15 cellular contexts compared by ENCODE assay signal in the genomic region with DNA sequence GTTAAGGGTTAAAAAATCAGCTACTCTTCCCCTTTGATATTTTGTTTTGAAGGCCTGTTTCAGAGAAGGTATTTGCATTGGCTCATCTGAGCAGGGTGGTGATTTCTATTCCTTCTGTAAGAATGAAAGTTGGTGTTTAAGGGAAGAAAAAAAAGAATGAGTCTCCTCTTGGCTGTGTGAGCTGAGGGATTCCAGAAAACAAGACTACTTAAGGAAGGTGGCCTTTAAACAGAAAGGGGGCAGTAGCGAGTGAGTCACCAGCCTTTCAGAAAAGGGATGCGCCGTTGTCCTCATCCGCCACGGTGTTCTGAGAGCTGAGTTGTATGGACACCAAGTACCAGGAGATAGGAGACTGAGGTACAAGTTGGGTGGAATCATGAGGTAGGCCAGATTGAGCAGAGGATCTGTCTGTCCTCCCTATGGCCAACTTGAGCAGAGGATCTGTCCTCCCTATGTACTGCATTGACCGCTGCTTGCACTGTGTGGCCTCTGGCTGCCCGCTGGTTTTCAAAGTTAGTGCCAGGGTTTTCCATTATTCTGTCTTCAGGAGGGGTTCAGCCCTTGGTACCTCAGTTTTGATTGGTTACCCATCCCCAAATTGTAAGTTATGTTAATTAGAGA. TPM values are rescaled to one million over a fixed set of nuclear protein-coding genes. Genes with fewer than 3 reads are reported as not detected.
DNase-seq lines count a peak whose midpoint lies in the region; ATAC-seq and TF ChIP-seq lines count a peak whose summit lies in the region.
"Had no signal": no experiment of that assay in that cellular context is flagged by ENCODE, and none has a peak within 500 bp of the region (broad histone marks: within the 10 kb centered on the region; RNA-seq: fewer than 3 reads in every experiment).

No MANE protein-coding gene starts in this region.

- H3K4me1 ChIP-seq in RWPE2 (ENCODE audit: insufficient read depth, poor library complexity, severe bottlenecking) (peaks cover 1% of the 10 kb centered on the region), thyroid gland (peaks cover 18 to 23% of the 10 kb centered on the region in 2 donors)
- H3K4me1 ChIP-seq: colonic mucosa, left ventricle myocardium inferior, parathyroid adenoma had no signal

- 92 to 95% methylated on average over 7 of the region's 7 CpGs for WGBS in thyroid gland, 2 donors

- ATAC-seq in RWPE2 (ENCODE audit: low read depth), result no peak
- no peak for ATAC-seq in GM21786 (IDR thresholded peaks at IDR 0.05; ENCODE audit: unreplicated experiment)

- 0 out of 2 replicates have a peak, but pooled peaks cover 5% of the 10 kb centered on the region for H3K36me3 ChIP-seq in RWPE2 (ENCODE audit: low read depth)
- no peaks in the 10 kb centered on the region for H3K36me3 ChIP-seq in thyroid gland
- H3K36me3 ChIP-seq: colonic mucosa, gastrocnemius medialis, left ventricle myocardium inferior had no signal

- intact Hi-C loops in thyroid gland (cut with DNase I), result no loop called here

- H3K27me3 Mint-ChIP-seq in activated naive CD4-positive, alpha-beta T cell treated with anti-CD3 and anti-CD28 coated beads, Interleukin-2, amount 10 ng/mL, durations not matched to agents 7 days and 5 days, result no peaks in the 10 kb centered on the region

- no peaks in the 10 kb centered on the region for H3K27me3 ChIP-seq in RWPE2 (ENCODE audit: insufficient read depth, poor library complexity, severe bottlenecking)
- H3K27me3 ChIP-seq in thyroid gland, result no peaks in the 10 kb centered on the region
- H3K27me3 ChIP-seq: colonic mucosa, gastrocnemius medialis had no signal

- peaks cover 64% of the 10 kb centered on the region for H3K36me3 Mint-ChIP-seq in activated naive CD4-positive, alpha-beta T cell treated with anti-CD3 and anti-CD28 coated beads, Interleukin-2, amount 10 ng/mL, durations not matched to agents 7 days and 5 days

- no peak overlapping the region for H3K27ac ChIP-seq in RWPE2 (ENCODE audit: poor library complexity, severe bottlenecking)
- peak overlapping the region; percentile 47 to 66 (median 57) for H3K27ac ChIP-seq in thyroid gland
- H3K27ac ChIP-seq: colonic mucosa, left ventricle myocardium inferior, parathyroid adenoma had no signal

- CTCF ChIA-PET in activated naive CD4-positive, alpha-beta T cell treated with anti-CD3 and anti-CD28 coated beads, Interleukin-2, amount 10 ng/mL, durations not matched to agents 7 days and 5 days (lab: Charles Lee), result interaction anchor here (0.6 to 1.8 kb wide), 4 partner anchors 16 to 122 kb away, joined by 3 to 6 read pairs (median 4); no protein-coding TSS in a partner anchor

- in situ Hi-C loops in KBM-7 (cut with MboI; ENCODE audit: low pct_unique_long_range_greater_than_20kb, low sequenced_read_pairs), result no loop called here

- no peaks in the 10 kb centered on the region for H3K9me3 ChIP-seq in RWPE2 (ENCODE audit: severe bottlenecking)
- no peaks in the 10 kb centered on the region for H3K9me3 ChIP-seq in thyroid gland
- H3K9me3 ChIP-seq: colonic mucosa, gastrocnemius medialis, left ventricle myocardium inferior had no signal

- H3K27ac Mint-ChIP-seq in activated naive CD4-positive, alpha-beta T cell treated with anti-CD3 and anti-CD28 coated beads, Interleukin-2, amount 10 ng/mL, durations not matched to agents 7 days and 5 days, result peak overlapping the region; percentile 20

- no peak overlapping the region for H3K4me3 Mint-ChIP-seq in activated naive CD4-positive, alpha-beta T cell treated with anti-CD3 and anti-CD28 coated beads, Interleukin-2, amount 10 ng/mL, durations not matched to agents 7 days and 5 days

- peak; percentile 2 for TF ChIP-seq CTCF in RWPE2 (IDR thresholded peaks at IDR 0.05; ENCODE audit: poor library complexity, severe bottlenecking)
- TF ChIP-seq CTCF in epithelial cell of proximal tubule (conservative IDR thresholded peaks at IDR 0.05; ENCODE audit: low read depth, low read length), result peak; percentile 38
- TF ChIP-seq CTCF in thyroid gland (IDR thresholded peaks at IDR 0.05), result peak in 1 of 6 experiments; percentile 9

- peaks cover 88% of the 10 kb centered on the region for H3K4me1 Mint-ChIP-seq in activated naive CD4-positive, alpha-beta T cell treated with anti-CD3 and anti-CD28 coated beads, Interleukin-2, amount 10 ng/mL, durations not matched to agents 7 days and 5 days

- no peak overlapping the region for H3K4me3 ChIP-seq in RWPE2 (ENCODE audit: severe bottlenecking)
- H3K4me3 ChIP-seq in epithelial cell of proximal tubule (ENCODE audit: low read depth, low read length), result no peak overlapping the region
- H3K4me3 ChIP-seq in thyroid gland (replicated peaks in 1 of 3), result no peak overlapping the region
- H3K4me3 ChIP-seq: colonic mucosa, gastrocnemius medialis, left ventricle myocardium inferior had no signal

- no peak for DNase-seq in activated naive CD4-positive, alpha-beta T cell treated with anti-CD3 and anti-CD28 coated beads, Interleukin-2, amount 10 ng/mL, durations not matched to agents 7 days and 5 days
- DNase-seq in activated naive CD4-positive, alpha-beta T cell (lab: John Stamatoyannopoulos, UW), result no peak
- DNase-seq in RWPE2 (ENCODE audit: low spot score) (no peak), epithelial cell of proximal tubule (ENCODE audit: low read depth) (no peak), thyroid gland (no peak), NOMO-1 (lab: John Stamatoyannopoulos, UW; ENCODE audit: unreplicated experiment in 2 of 2) (no peak), KBM-7 (no peak)
- DNase-seq: activated gamma-delta T cell treated with Interleukin-2 at 50 U/mL for 16 hours, colonic mucosa, gastrocnemius medialis, left ventricle myocardium inferior, NCI-H2081, OCI-M1 had no signal

- no peaks in the 10 kb centered on the region for H3K9me3 Mint-ChIP-seq in activated naive CD4-positive, alpha-beta T cell treated with anti-CD3 and anti-CD28 coated beads, Interleukin-2, amount 10 ng/mL, durations not matched to agents 7 days and 5 days

- no peak for TF ChIP-seq POLR2A in thyroid gland (IDR thresholded peaks at IDR 0.05)

RNA-seq across cellular contexts. Expression of gene PRKCA, which starts 8.2 kb away (rescaled TPM):
- total RNA-seq in epithelial cell of proximal tubule, result 6.7 and 10.3 TPM in 2 replicates
- 10 to 100 TPM in 3 of 4 donors, 1 to 10 TPM in 1; 6.7 to 24.2 (median 15.3) TPM for total RNA-seq in thyroid gland
